Comparison of ENCODE assay signal across 1 cellular context in genomic region chr10:104035817-104036384, GRCh38.
TF ChIP-seq lines count a peak whose summit lies in the region.

No MANE protein-coding gene starts in this region.

TF ChIP-seq in H1, 55 proteins besides CTCF, POLR2A, EP300 and RAD21:
- TF ChIP-seq RXRA (IDR thresholded peaks at IDR 0.05; ENCODE audit: insufficient read depth, low read depth, low read length) (no peak), PHF8 (conservative IDR thresholded peaks at IDR 0.05; ENCODE audit: low read depth, low read length) (no peak), BACH1 (IDR thresholded peaks at IDR 0.05; ENCODE audit: low read length) (no peak), JUN (IDR thresholded peaks at IDR 0.05; ENCODE audit: low read depth, low read length) (no peak), SIN3A (conservative IDR thresholded peaks at IDR 0.05 in 1 of 2, IDR thresholded peaks at IDR 0.05 in 1 of 2; ENCODE audit: low read depth in 1 of 2, low read length in 2 of 2) (no peak), CHD7 (IDR thresholded peaks at IDR 0.05; ENCODE audit: insufficient replicate concordance, low read length) (no peak), CBX5 (IDR thresholded peaks at IDR 0.05; ENCODE audit: low read depth, low read length) (no peak), EZH2 (IDR thresholded peaks at IDR 0.05; ENCODE audit: low read depth, low read length, severe bottlenecking) (no peak), MAX (IDR thresholded peaks at IDR 0.05) (no peak), YY1 (IDR thresholded peaks at IDR 0.05; ENCODE audit: low read depth, low read length) (no peak), SRF (IDR thresholded peaks at IDR 0.05; ENCODE audit: low read depth, low read length) (no peak), GABPA (IDR thresholded peaks at IDR 0.05; ENCODE audit: borderline replicate concordance, insufficient read depth, low read length) (no peak), GTF2F1 (IDR thresholded peaks at IDR 0.05; ENCODE audit: borderline replicate concordance, low read depth, low read length) (no peak), NANOG (IDR thresholded peaks at IDR 0.05; ENCODE audit: insufficient read depth, low read depth, low read length, poor library complexity, severe bottlenecking) (no peak), CREB1 (IDR thresholded peaks at IDR 0.05) (no peak), CHD2 (IDR thresholded peaks at IDR 0.05; ENCODE audit: low read length) (no peak), SP2 (IDR thresholded peaks at IDR 0.05; ENCODE audit: low read length) (no peak), SP4 (IDR thresholded peaks at IDR 0.05; ENCODE audit: low read length) (no peak)
